In genomic region chr11:107619926-107620325, GRCh38 we compare ENCODE assay signal across 14 cellular contexts.
"Had no signal": no experiment of that assay in that cellular context is flagged by ENCODE, and none has a peak within 500 bp of the region (broad histone marks: within the 10 kb centered on the region; RNA-seq: fewer than 3 reads in every experiment).

No MANE protein-coding gene starts in this region.

- H3K4me3 ChIP-seq: breast epithelium, transverse colon had no signal

- DNase-seq: activated CD4-positive, alpha-beta T cell treated with anti-CD3 and anti-CD28 coated beads, Interleukin-2, amount 50 U/mL, for 1 hour; activated CD4-positive, CD25-positive, alpha-beta regulatory T cell; activated naive CD4-positive, alpha-beta T cell treated with anti-CD3 and anti-CD28 coated beads, Interleukin-2, amount 50 U/mL, for 16 hours; activated T-cell treated with anti-CD3 and anti-CD28 coated beads, Interleukin-2, amount 50 U/mL, for 1 hour; amniotic stem cell; kidney; right cardiac atrium; SHP77; stimulated activated CD4-positive, alpha-beta T cell treated with anti-CD3 and anti-CD28 coated beads, Interleukin-2, amount 100 ng/mL, for 24 hours; stimulated activated naive B cell treated with anti-CD40 and anti-IgM and Interleukin-4, amounts not matched to agents 10 μg/mL and 1 μg/mL and 100 μg/mL, for 72 hours; substantia nigra; T-helper 17 cell; transverse colon had no signal

- ATAC-seq: right cardiac atrium; stimulated activated naive B cell treated with anti-CD40 and anti-IgM and Interleukin-4, amounts not matched to agents 10 μg/mL and 1 μg/mL and 100 μg/mL, for 72 hours; T-helper 17 cell had no signal
